ENCODE assay signal across 1 cellular context in the genomic region with DNA sequence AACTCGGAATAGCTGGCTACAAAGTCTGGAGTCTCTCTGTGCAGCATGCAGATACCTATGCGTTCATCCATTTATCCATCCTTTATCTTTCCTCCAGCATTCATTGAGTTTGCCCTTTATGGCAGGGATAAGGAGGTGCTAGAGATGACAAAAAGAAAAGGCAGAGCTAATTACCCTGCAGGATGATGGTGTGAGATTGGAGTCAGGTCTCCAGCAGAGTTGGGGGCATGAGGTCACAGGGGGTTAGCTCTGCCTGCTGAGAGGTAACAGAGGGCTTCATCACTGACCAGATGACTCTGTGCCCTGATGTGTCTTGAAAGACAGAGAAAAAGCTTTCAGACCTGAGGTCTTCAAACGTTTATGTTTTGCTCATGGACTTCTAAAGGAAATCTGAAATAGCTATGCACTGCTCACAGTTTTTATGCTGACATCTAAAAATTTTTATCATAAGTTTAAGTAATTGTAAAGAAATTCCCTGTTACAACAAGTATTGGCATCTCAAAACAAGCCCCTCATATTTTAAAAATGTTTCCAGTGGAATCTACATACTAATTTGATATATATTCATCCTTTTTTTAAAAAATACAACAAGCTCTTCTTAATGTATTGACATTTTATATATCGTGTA.
TF ChIP-seq lines count a peak whose summit lies in the region.

No MANE protein-coding gene starts in this region.

TF ChIP-seq in IMR-90, 13 proteins besides CTCF, POLR2A, EP300 and RAD21 (continued from another document):
- TF ChIP-seq, protein P1, sequence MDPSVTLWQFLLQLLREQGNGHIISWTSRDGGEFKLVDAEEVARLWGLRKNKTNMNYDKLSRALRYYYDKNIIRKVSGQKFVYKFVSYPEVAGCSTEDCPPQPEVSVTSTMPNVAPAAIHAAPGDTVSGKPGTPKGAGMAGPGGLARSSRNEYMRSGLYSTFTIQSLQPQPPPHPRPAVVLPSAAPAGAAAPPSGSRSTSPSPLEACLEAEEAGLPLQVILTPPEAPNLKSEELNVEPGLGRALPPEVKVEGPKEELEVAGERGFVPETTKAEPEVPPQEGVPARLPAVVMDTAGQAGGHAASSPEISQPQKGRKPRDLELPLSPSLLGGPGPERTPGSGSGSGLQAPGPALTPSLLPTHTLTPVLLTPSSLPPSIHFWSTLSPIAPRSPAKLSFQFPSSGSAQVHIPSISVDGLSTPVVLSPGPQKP (IDR thresholded peaks at IDR 0.05; ENCODE audit: borderline replicate concordance, low read depth, low read length) = no peak
- TF ChIP-seq RFX5 (IDR thresholded peaks at IDR 0.05; ENCODE audit: low read depth, low read length) (no peak), CEBPB (IDR thresholded peaks at IDR 0.05; ENCODE audit: low read depth, low read length) (no peak), SMC3 (IDR thresholded peaks at IDR 0.05; ENCODE audit: low read depth, low read length) (no peak), MAFK (IDR thresholded peaks at IDR 0.05; ENCODE audit: low read depth, low read length) (peak; percentile 71)
